8 cellular contexts compared by ENCODE assay signal in the genomic region with DNA sequence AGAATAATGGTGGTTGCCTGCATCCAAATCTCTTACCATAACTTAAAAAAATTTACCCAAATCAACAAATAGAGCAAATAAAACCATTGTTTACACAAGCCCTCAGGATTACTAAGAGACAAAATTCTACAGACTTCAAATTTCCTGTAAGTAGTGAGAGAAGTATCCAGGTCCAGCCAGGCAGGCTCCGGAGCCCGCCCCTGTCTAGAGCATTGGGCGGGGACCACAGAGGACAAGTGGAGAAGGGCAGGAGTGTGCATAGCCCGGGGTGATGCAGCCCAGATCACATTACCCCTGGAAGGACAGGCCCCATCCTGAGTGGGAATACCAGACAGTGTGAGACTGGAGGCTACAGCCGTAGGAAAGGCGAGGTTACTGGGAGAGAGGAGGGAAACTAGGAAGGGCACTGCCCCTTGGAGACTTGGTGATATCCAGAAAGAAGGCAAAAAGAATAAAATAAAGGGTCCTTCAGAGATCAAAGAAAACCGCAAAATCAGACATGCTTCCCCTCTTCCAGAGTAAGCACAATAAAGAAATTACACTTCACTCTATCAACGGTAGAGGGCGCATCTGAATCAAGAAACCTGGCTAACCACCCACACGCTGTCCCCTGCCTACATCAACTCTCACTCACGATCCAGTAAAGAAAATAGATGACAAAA. TPM values are rescaled to one million over a fixed set of nuclear protein-coding genes. Genes with fewer than 3 reads are reported as not detected.
DNase-seq lines count a peak whose midpoint lies in the region; ATAC-seq and TF ChIP-seq lines count a peak whose summit lies in the region.

No MANE protein-coding gene starts in this region.

- no peaks in the 10 kb centered on the region for H3K4me1 ChIP-seq in prostate gland (replicated peaks)

- H3K27ac Mint-ChIP-seq in activated naive CD8-positive, alpha-beta T cell treated with anti-CD3 and anti-CD28 coated beads, Interleukin-2, amount 50 U/mL, for 24 hours, result no peak overlapping the region
- H3K27ac Mint-ChIP-seq in activated T-helper 2 cell treated with anti-CD3 and anti-CD28 coated beads, Interferon-gamma antibody, Interleukin-2, Interleukin-4, amounts not matched to agents 10 μg/mL and 5 μg/mL and 100 μg/mL, durations not matched to agents 14 hours and 24 hours and 36 hours, result no peak overlapping the region

- intact Hi-C loops in cardiac septum (cut with DNase I), result loop anchor here (1.0 to 5.0 kb wide), 6 partner anchors 26 to 218 kb away; partner anchors contain the start of gene RIN2
- intact Hi-C loops in prostate gland (cut with DNase I), result loop anchor here (2.0 to 10.0 kb wide), 3 partner anchors 90 to 208 kb away; no protein-coding TSS in a partner anchor
- intact Hi-C loops in activated T-helper 2 cell treated with anti-CD3 and anti-CD28 coated beads, Interferon-gamma antibody, Interleukin-2, Interleukin-4, amounts not matched to agents 10 μg/mL and 5 μg/mL and 100 μg/mL, durations not matched to agents 14 hours and 24 hours and 36 hours (cut with micrococcal nuclease), result loop anchor here (5.0 to 10.0 kb wide), 2 partner anchors 50 to 233 kb away; partner anchors contain the start of gene NAA20

- H3K4me3 ChIP-seq in prostate gland, result no peak overlapping the region

- H3K36me3 Mint-ChIP-seq in activated naive CD8-positive, alpha-beta T cell treated with anti-CD3 and anti-CD28 coated beads, Interleukin-2, amount 50 U/mL, for 24 hours (ENCODE audit: low read depth), result no peaks in the 10 kb centered on the region
- H3K36me3 Mint-ChIP-seq in activated T-helper 2 cell treated with anti-CD3 and anti-CD28 coated beads, Interferon-gamma antibody, Interleukin-2, Interleukin-4, amounts not matched to agents 10 μg/mL and 5 μg/mL and 100 μg/mL, durations not matched to agents 14 hours and 24 hours and 36 hours (ENCODE audit: low read depth), result no peaks in the 10 kb centered on the region

- no peak overlapping the region for H3K4me3 Mint-ChIP-seq in activated naive CD8-positive, alpha-beta T cell treated with anti-CD3 and anti-CD28 coated beads, Interleukin-2, amount 50 U/mL, for 24 hours
- H3K4me3 Mint-ChIP-seq in activated T-helper 2 cell treated with anti-CD3 and anti-CD28 coated beads, Interferon-gamma antibody, Interleukin-2, Interleukin-4, amounts not matched to agents 10 μg/mL and 5 μg/mL and 100 μg/mL, durations not matched to agents 14 hours and 24 hours and 36 hours (ENCODE audit: low read depth), result no peak overlapping the region

- ATAC-seq in HG02885 (IDR thresholded peaks at IDR 0.05; ENCODE audit: poor library complexity, unreplicated experiment), result peak; percentile 65
- peak; percentile 36 for ATAC-seq in activated naive CD8-positive, alpha-beta T cell treated with anti-CD3 and anti-CD28 coated beads, Interleukin-2, amount 50 U/mL, for 24 hours
- no peak for ATAC-seq in GM19397 (IDR thresholded peaks at IDR 0.05; ENCODE audit: unreplicated experiment)

- H3K4me1 Mint-ChIP-seq in activated naive CD8-positive, alpha-beta T cell treated with anti-CD3 and anti-CD28 coated beads, Interleukin-2, amount 50 U/mL, for 24 hours, result no peaks in the 10 kb centered on the region
- H3K4me1 Mint-ChIP-seq in activated T-helper 2 cell treated with anti-CD3 and anti-CD28 coated beads, Interferon-gamma antibody, Interleukin-2, Interleukin-4, amounts not matched to agents 10 μg/mL and 5 μg/mL and 100 μg/mL, durations not matched to agents 14 hours and 24 hours and 36 hours (ENCODE audit: low read depth), result peaks cover 4% of the 10 kb centered on the region

- H3K27me3 Mint-ChIP-seq in activated naive CD8-positive, alpha-beta T cell treated with anti-CD3 and anti-CD28 coated beads, Interleukin-2, amount 50 U/mL, for 24 hours, result peaks cover 15% of the 10 kb centered on the region
- no peaks in the 10 kb centered on the region for H3K27me3 Mint-ChIP-seq in activated T-helper 2 cell treated with anti-CD3 and anti-CD28 coated beads, Interferon-gamma antibody, Interleukin-2, Interleukin-4, amounts not matched to agents 10 μg/mL and 5 μg/mL and 100 μg/mL, durations not matched to agents 14 hours and 24 hours and 36 hours (ENCODE audit: low read depth)

- peak overlapping the region; percentile 43 to 50 for H3K27ac ChIP-seq in prostate gland

- H3K27me3 ChIP-seq in prostate gland (replicated peaks; ENCODE audit: insufficient read depth), result no peaks in the 10 kb centered on the region

- 5% methylated on average over 11 of the region's 11 CpGs for WGBS in prostate gland

- H3K9me3 Mint-ChIP-seq in activated naive CD8-positive, alpha-beta T cell treated with anti-CD3 and anti-CD28 coated beads, Interleukin-2, amount 50 U/mL, for 24 hours, result no peaks in the 10 kb centered on the region
- no peaks in the 10 kb centered on the region for H3K9me3 Mint-ChIP-seq in activated T-helper 2 cell treated with anti-CD3 and anti-CD28 coated beads, Interferon-gamma antibody, Interleukin-2, Interleukin-4, amounts not matched to agents 10 μg/mL and 5 μg/mL and 100 μg/mL, durations not matched to agents 14 hours and 24 hours and 36 hours

- peak; percentile 56 for DNase-seq in DMS153 (lab: John Stamatoyannopoulos, UW)
- DNase-seq in NCI-H524 (lab: John Stamatoyannopoulos, UW), result peak; percentile 70 to 83
- DNase-seq in activated naive CD8-positive, alpha-beta T cell treated with anti-CD3 and anti-CD28 coated beads, Interleukin-2, amount 50 U/mL, for 24 hours, result peak; percentile 21
- peak; percentile 82 for DNase-seq in cardiac septum (ENCODE audit: low spot score)
- DNase-seq in prostate gland (ENCODE audit: low spot score), result peak; percentile 79
- DNase-seq in activated T-helper 2 cell treated with anti-CD3 and anti-CD28 coated beads, Interferon-gamma antibody, Interleukin-2, Interleukin-4, amounts not matched to agents 10 μg/mL and 5 μg/mL and 100 μg/mL, durations not matched to agents 14 hours and 24 hours and 36 hours (ENCODE audit: low spot score), result no peak

- TF ChIP-seq POLR2A in prostate gland (IDR thresholded peaks at IDR 0.05), result no peak

- H3K36me3 ChIP-seq in prostate gland, result no peaks in the 10 kb centered on the region

- TF ChIP-seq CTCF in prostate gland (IDR thresholded peaks at IDR 0.05), result peak; percentile 49 to 81 (median 78)

- no peaks in the 10 kb centered on the region for H3K9me3 ChIP-seq in prostate gland

RNA-seq across cellular contexts. Expression of gene RIN2, which starts 26.6 kb away (rescaled TPM):
- total RNA-seq in cardiac septum (63.9 TPM), prostate gland (10 to 100 TPM; 50.4 to 77.9 TPM)
- total RNA-seq in activated T-helper 2 cell treated with anti-CD3 and anti-CD28 coated beads, Interferon-gamma antibody, Interleukin-2, Interleukin-4, amounts not matched to agents 10 μg/mL and 5 μg/mL and 100 μg/mL, durations not matched to agents 14 hours and 24 hours and 36 hours, result not detected in 2 replicates

Comparison
In these comparisons a context has a peak if more than half of its experiments do, and no peak if none do; other contexts are left out.
1. RNA of gene RIN2, which starts 26.6 kb away (total RNA-seq): 50.4 to 77.9 TPM in prostate gland and 63.9 TPM in cardiac septum (single experiment); not detected in activated T-helper 2 cell treated with anti-CD3 and anti-CD28 coated beads, Interferon-gamma antibody, Interleukin-2, Interleukin-4, amounts not matched to agents 10 μg/mL and 5 μg/mL and 100 μg/mL, durations not matched to agents 14 hours and 24 hours and 36 hours; every median in the first group is over 10 times any median in the second.